Comparison of ENCODE assay signal across 21 cellular contexts in genomic region chr1:30654188-30654587, GRCh38.
"Had no signal": no experiment of that assay in that cellular context is flagged by ENCODE, and none has a peak within 500 bp of the region (broad histone marks: within the 10 kb centered on the region; RNA-seq: fewer than 3 reads in every experiment).

No MANE protein-coding gene starts in this region.

- H3K4me3 Mint-ChIP-seq: activated CD4-positive, alpha-beta memory T cell treated with anti-CD3 and anti-CD28 coated beads for 36 hours; activated CD8-positive, alpha-beta memory T cell treated with anti-CD3 and anti-CD28 coated beads, Interleukin-2, amount 10 ng/mL, durations not matched to agents 7 days and 5 days; mesothelial cell of epicardium; naive thymus-derived CD8-positive, alpha-beta T cell; stimulated activated naive CD8-positive, alpha-beta T cell treated with anti-CD3 and anti-CD28 coated beads, Interleukin-15, Interleukin-2, amounts not matched to agents 100 ng/mL and 50 ng/mL, for 24 hours; T-helper 17 cell had no signal

- H3K27ac ChIP-seq: cardiac muscle cell, foreskin keratinocyte, left ventricle myocardium inferior, neural progenitor cell, tibial artery had no signal

- H3K9me3 ChIP-seq: left ventricle myocardium inferior, tibial artery had no signal

- H3K36me3 Mint-ChIP-seq: activated CD4-positive, alpha-beta memory T cell treated with anti-CD3 and anti-CD28 coated beads for 36 hours; activated naive CD4-positive, alpha-beta T cell treated with anti-CD3 and anti-CD28 coated beads, Interleukin-2, amount 50 U/mL, for 72 hours; mesothelial cell of epicardium; naive thymus-derived CD8-positive, alpha-beta T cell; neural progenitor cell had no signal

- DNase-seq: activated CD4-positive, alpha-beta memory T cell treated with anti-CD3 and anti-CD28 coated beads for 36 hours; activated CD4-positive, alpha-beta T cell treated with anti-CD3 and anti-CD28 coated beads for 4 hours; activated CD4-positive, CD25-positive, alpha-beta regulatory T cell; activated CD8-positive, alpha-beta memory T cell treated with anti-CD3 and anti-CD28 coated beads, Interleukin-2, amount 10 ng/mL, durations not matched to agents 7 days and 5 days; activated T-cell treated with anti-CD3 and anti-CD28 coated beads for 4 hours; amygdala; erythroblast; foreskin keratinocyte; kidney glomerular epithelial cell; left ventricle myocardium inferior; naive thymus-derived CD8-positive, alpha-beta T cell; retina; stimulated activated CD4-positive, alpha-beta T cell treated with anti-CD3 and anti-CD28 coated beads, Interleukin-4, amount 100 ng/mL, for 1 hour; T-helper 17 cell; tibial artery had no signal

- H3K4me1 ChIP-seq: tibial artery had no signal

- ATAC-seq: activated CD8-positive, alpha-beta memory T cell treated with anti-CD3 and anti-CD28 coated beads, Interleukin-2, amount 10 ng/mL, durations not matched to agents 7 days and 5 days; activated naive CD4-positive, alpha-beta T cell treated with anti-CD3 and anti-CD28 coated beads, Interleukin-2, amount 50 U/mL, for 72 hours; foreskin keratinocyte; naive thymus-derived CD8-positive, alpha-beta T cell; T-helper 17 cell had no signal

- H3K27me3 ChIP-seq: cardiac muscle cell, foreskin keratinocyte, neural progenitor cell had no signal

- H3K9ac ChIP-seq: neural progenitor cell had no signal

- H3K4me1 Mint-ChIP-seq: activated CD8-positive, alpha-beta memory T cell treated with anti-CD3 and anti-CD28 coated beads, Interleukin-2, amount 10 ng/mL, durations not matched to agents 7 days and 5 days had no signal

- H3K36me3 ChIP-seq: cardiac muscle cell, left ventricle myocardium inferior, neural progenitor cell, tibial artery had no signal

- H3K4me3 ChIP-seq: cardiac muscle cell, left ventricle myocardium inferior, neural progenitor cell, tibial artery had no signal

- H3K27ac Mint-ChIP-seq: mesothelial cell of epicardium; progenitor cell of endocrine pancreas; stimulated activated naive CD8-positive, alpha-beta T cell treated with anti-CD3 and anti-CD28 coated beads, Interleukin-15, Interleukin-2, amounts not matched to agents 100 ng/mL and 50 ng/mL, for 24 hours; T-helper 17 cell had no signal

- H2AFZ ChIP-seq: neural progenitor cell had no signal

- H3K9me3 Mint-ChIP-seq: activated CD4-positive, alpha-beta memory T cell treated with anti-CD3 and anti-CD28 coated beads for 36 hours; activated naive CD4-positive, alpha-beta T cell treated with anti-CD3 and anti-CD28 coated beads, Interleukin-2, amount 50 U/mL, for 72 hours; mesothelial cell of epicardium; stimulated activated naive CD8-positive, alpha-beta T cell treated with anti-CD3 and anti-CD28 coated beads, Interleukin-15, Interleukin-2, amounts not matched to agents 100 ng/mL and 50 ng/mL, for 24 hours had no signal

- H3K4me2 ChIP-seq: neural progenitor cell had no signal
